ENCODE assay signal across 19 cellular contexts in genomic region chr10:12355384-12355783, GRCh38.
"Had no signal": no experiment of that assay in that cellular context is flagged by ENCODE, and none has a peak within 500 bp of the region (broad histone marks: within the 10 kb centered on the region; RNA-seq: fewer than 3 reads in every experiment).

No MANE protein-coding gene starts in this region.

- H3K27ac ChIP-seq: body of pancreas, cardiac muscle cell, heart left ventricle, upper lobe of left lung had no signal

- H3K36me3 Mint-ChIP-seq: activated naive CD4-positive, alpha-beta T cell treated with anti-CD3 and anti-CD28 coated beads, Interleukin-2, amount 10 ng/mL, durations not matched to agents 7 days and 5 days had no signal

- H3K4me3 Mint-ChIP-seq: activated CD4-positive, alpha-beta memory T cell treated with anti-CD3 and anti-CD28 coated beads for 36 hours; activated naive CD4-positive, alpha-beta T cell treated with anti-CD3 and anti-CD28 coated beads, Interleukin-2, amount 10 ng/mL, durations not matched to agents 7 days and 5 days had no signal

- H3K27me3 Mint-ChIP-seq: activated CD4-positive, alpha-beta memory T cell treated with anti-CD3 and anti-CD28 coated beads for 36 hours had no signal

- H3K9me3 Mint-ChIP-seq: activated CD4-positive, alpha-beta memory T cell treated with anti-CD3 and anti-CD28 coated beads for 36 hours; activated naive CD4-positive, alpha-beta T cell treated with anti-CD3 and anti-CD28 coated beads, Interleukin-2, amount 10 ng/mL, durations not matched to agents 7 days and 5 days had no signal

- ATAC-seq: body of pancreas, heart left ventricle, left ventricle myocardium superior, sciatic nerve had no signal

- DNase-seq: activated CD4-positive, alpha-beta memory T cell treated with anti-CD3 and anti-CD28 coated beads for 36 hours; activated CD4-positive, alpha-beta T cell treated with anti-CD3 and anti-CD28 coated beads for 48 hours; activated CD4-positive, CD25-positive, alpha-beta regulatory T cell; activated effector memory CD4-positive, alpha-beta T cell treated with anti-CD3 and anti-CD28 coated beads, Interleukin-2, amount 50 U/mL, for 16 hours; activated naive CD4-positive, alpha-beta T cell treated with anti-CD3 and anti-CD28 coated beads, Interleukin-2, amount 10 ng/mL, durations not matched to agents 7 days and 5 days; anterior cingulate cortex; body of pancreas; effector CD4-positive, alpha-beta T cell; heart left ventricle; left ventricle myocardium superior; mammary epithelial cell; nucleus accumbens; small intestine; stimulated activated CD4-positive, alpha-beta T cell treated with anti-CD3 and anti-CD28 coated beads, Interleukin-2, amount 100 ng/mL, for 24 hours; stimulated activated naive CD4-positive, alpha-beta T cell; T1000; upper lobe of left lung had no signal

- H3K36me3 ChIP-seq: cardiac muscle cell, heart left ventricle, upper lobe of left lung had no signal

- H3K27ac Mint-ChIP-seq: activated CD4-positive, alpha-beta memory T cell treated with anti-CD3 and anti-CD28 coated beads for 36 hours; activated naive CD4-positive, alpha-beta T cell treated with anti-CD3 and anti-CD28 coated beads, Interleukin-2, amount 10 ng/mL, durations not matched to agents 7 days and 5 days had no signal

- H3K27me3 ChIP-seq: body of pancreas, heart left ventricle, upper lobe of left lung had no signal

- H3K9me3 ChIP-seq: body of pancreas, heart left ventricle, upper lobe of left lung had no signal

- H3K4me3 ChIP-seq: body of pancreas, cardiac muscle cell, heart left ventricle, upper lobe of left lung had no signal
